Comparison of ENCODE assay signal across 14 cellular contexts in genomic region chr9:134781895-134782294, GRCh38.
DNase-seq lines count a peak whose midpoint lies in the region; ATAC-seq and TF ChIP-seq lines count a peak whose summit lies in the region.
"Had no signal": no experiment of that assay in that cellular context is flagged by ENCODE, and none has a peak within 500 bp of the region (broad histone marks: within the 10 kb centered on the region; RNA-seq: fewer than 3 reads in every experiment).

No MANE protein-coding gene starts in this region.

- no peaks in the 10 kb centered on the region for H3K27me3 ChIP-seq in Loucy (ENCODE audit: insufficient read depth, low read length, poor library complexity, severe bottlenecking)
- no peaks in the 10 kb centered on the region for H3K27me3 ChIP-seq in smooth muscle cell (ENCODE audit: low read depth)
- H3K27me3 ChIP-seq in upper lobe of left lung = no peaks in the 10 kb centered on the region
- no peaks in the 10 kb centered on the region for H3K27me3 ChIP-seq in naive thymus-derived CD4-positive, alpha-beta T cell (ENCODE audit: control insufficient read depth in 2 of 2, insufficient read depth in 2 of 2, low read length in 2 of 2)

- H3K79me2 ChIP-seq in Loucy (ENCODE audit: insufficient read depth, low read length) (no peaks in the 10 kb centered on the region), smooth muscle cell (ENCODE audit: low read depth) (peaks cover 18% of the 10 kb centered on the region)

- TF ChIP-seq CTCF in Loucy (conservative IDR thresholded peaks at IDR 0.05; ENCODE audit: low read length) (peak; percentile 44), endothelial cell (IDR thresholded peaks at IDR 0.05; ENCODE audit: unreplicated experiment) (peak; percentile 18), smooth muscle cell (IDR thresholded peaks at IDR 0.05; ENCODE audit: borderline replicate concordance, insufficient read depth, poor library complexity, severe bottlenecking) (peak; percentile 21), upper lobe of left lung (IDR thresholded peaks at IDR 0.05) (no peak)

- H3K27ac ChIP-seq in smooth muscle cell (ENCODE audit: low read depth) (peak overlapping the region; percentile 68), upper lobe of left lung (no peak overlapping the region)
- H3K27ac ChIP-seq in naive thymus-derived CD4-positive, alpha-beta T cell (ENCODE audit: low read depth, low read length) = no peak overlapping the region

- H3F3A ChIP-seq in Loucy (ENCODE audit: low read depth) (no peaks in the 10 kb centered on the region), smooth muscle cell (ENCODE audit: low read depth) (peaks cover 96% of the 10 kb centered on the region)

- H3K4me3 ChIP-seq in Loucy (ENCODE audit: low read length, poor library complexity, severe bottlenecking) (no peak overlapping the region), smooth muscle cell (no peak overlapping the region), upper lobe of left lung (no peak overlapping the region)
- no peak overlapping the region for H3K4me3 ChIP-seq in naive thymus-derived CD4-positive, alpha-beta T cell (ENCODE audit: low read length)

- no peaks in the 10 kb centered on the region for H3K4me1 ChIP-seq in Loucy (ENCODE audit: insufficient read depth, low read length, poor library complexity, severe bottlenecking)
- H3K4me1 ChIP-seq in smooth muscle cell (ENCODE audit: low read depth) = no peaks in the 10 kb centered on the region
- peaks cover 0 to 17% (median 8%) of the 10 kb centered on the region in 4 donors for H3K4me1 ChIP-seq in upper lobe of left lung
- H3K4me1 ChIP-seq in naive thymus-derived CD4-positive, alpha-beta T cell (ENCODE audit: control insufficient read depth in 2 of 2, insufficient read depth in 2 of 2, low read length in 2 of 2) = no peaks in the 10 kb centered on the region

- H3K4me3 Mint-ChIP-seq in activated CD4-positive, alpha-beta memory T cell treated with anti-CD3 and anti-CD28 coated beads for 36 hours = no peak overlapping the region
- H3K4me3 Mint-ChIP-seq in activated CD4-positive, alpha-beta memory T cell treated with anti-CD3 and anti-CD28 coated beads, Interleukin-2, amount 10 ng/mL, durations not matched to agents 7 days and 5 days = no peak overlapping the region
- no peak overlapping the region for H3K4me3 Mint-ChIP-seq in endothelial cell (ENCODE audit: unreplicated experiment)
- H3K4me3 Mint-ChIP-seq in naive thymus-derived CD4-positive, alpha-beta T cell = no peak overlapping the region
- H3K4me3 Mint-ChIP-seq: activated T-helper 17 cell treated with anti-CD3 and anti-CD28 coated beads, Interleukin-2, amount 50 U/mL, for 72 hours; CD4-positive, alpha-beta memory T cell; naive B cell; stimulated activated naive CD8-positive, alpha-beta T cell treated with anti-CD3 and anti-CD28 coated beads, Interleukin-15, Interleukin-2, amounts not matched to agents 100 ng/mL and 50 ng/mL, for 24 hours had no signal

- no peaks in the 10 kb centered on the region for H3K27me3 Mint-ChIP-seq in activated CD4-positive, alpha-beta memory T cell treated with anti-CD3 and anti-CD28 coated beads for 36 hours
- no peaks in the 10 kb centered on the region for H3K27me3 Mint-ChIP-seq in activated CD4-positive, alpha-beta memory T cell treated with anti-CD3 and anti-CD28 coated beads, Interleukin-2, amount 10 ng/mL, durations not matched to agents 7 days and 5 days
- no peaks in the 10 kb centered on the region for H3K27me3 Mint-ChIP-seq in endothelial cell (ENCODE audit: unreplicated experiment)
- peaks cover 0 to 7% (median 0%) of the 10 kb centered on the region in 5 donors for H3K27me3 Mint-ChIP-seq in naive thymus-derived CD4-positive, alpha-beta T cell
- H3K27me3 Mint-ChIP-seq: stimulated activated naive CD8-positive, alpha-beta T cell treated with anti-CD3 and anti-CD28 coated beads, Interleukin-15, Interleukin-2, amounts not matched to agents 100 ng/mL and 50 ng/mL, for 24 hours had no signal

- H2AFZ ChIP-seq in Loucy (ENCODE audit: low read length) (no peak overlapping the region), smooth muscle cell (ENCODE audit: low read depth) (no peak overlapping the region)

- WGBS in smooth muscle cell (ENCODE audit: low lambda C conversion rate) = 86% methylated on average over 15 of the region's 17 CpGs
- WGBS in upper lobe of left lung, 2 donors = 73 to 82% methylated on average over 12 to 17 of the region's 17 CpGs

- POLR2A ChIA-PET in activated CD4-positive, alpha-beta memory T cell treated with anti-CD3 and anti-CD28 coated beads for 36 hours (lab: Charles Lee) = no interaction called here
- POLR2A ChIA-PET in activated CD4-positive, alpha-beta memory T cell treated with anti-CD3 and anti-CD28 coated beads, Interleukin-2, amount 10 ng/mL, durations not matched to agents 7 days and 5 days (lab: Charles Lee) = no interaction called here
- POLR2A ChIA-PET in naive thymus-derived CD4-positive, alpha-beta T cell (lab: Charles Lee) = no interaction called here

- H3K9ac ChIP-seq in Loucy (ENCODE audit: low read depth, low read length, poor library complexity, severe bottlenecking) (no peak overlapping the region), smooth muscle cell (ENCODE audit: low read depth) (no peak overlapping the region)

- H3K4me2 ChIP-seq in Loucy (ENCODE audit: low read depth, low read length, poor library complexity, severe bottlenecking) (no peak overlapping the region), smooth muscle cell (no peak overlapping the region)

- H3K36me3 ChIP-seq in Loucy (ENCODE audit: insufficient read depth, low read length) = no peaks in the 10 kb centered on the region
- peaks cover 3% of the 10 kb centered on the region for H3K36me3 ChIP-seq in smooth muscle cell (ENCODE audit: low read depth)
- peaks cover 0 to 4% (median 0%) of the 10 kb centered on the region in 4 donors for H3K36me3 ChIP-seq in upper lobe of left lung
- no peaks in the 10 kb centered on the region for H3K36me3 ChIP-seq in naive thymus-derived CD4-positive, alpha-beta T cell (ENCODE audit: control insufficient read depth in 2 of 3, insufficient read depth in 3 of 3, low read length in 3 of 3)

- peak; percentile 12 for DNase-seq in activated CD4-positive, alpha-beta memory T cell treated with anti-CD3 and anti-CD28 coated beads for 36 hours
- no peak for DNase-seq in activated CD4-positive, alpha-beta memory T cell treated with anti-CD3 and anti-CD28 coated beads, Interleukin-2, amount 10 ng/mL, durations not matched to agents 7 days and 5 days
- DNase-seq in endothelial cell (ENCODE audit: low spot score) = peak; percentile 28
- no peak for DNase-seq in smooth muscle cell (lab: John Stamatoyannopoulos, UW; ENCODE audit: unreplicated experiment)
- no peak for DNase-seq in upper lobe of left lung
- DNase-seq in NCI-H748 treated with DMSO at 0.1 percent for 48 hours (lab: John Stamatoyannopoulos, UW) = no peak
- DNase-seq in naive thymus-derived CD4-positive, alpha-beta T cell = no peak
- DNase-seq: CD4-positive, alpha-beta memory T cell; MV-4-11; naive B cell; T-helper 9 cell had no signal

- H4K20me1 ChIP-seq in Loucy (ENCODE audit: insufficient read depth, low read length, poor library complexity, severe bottlenecking) (no peaks in the 10 kb centered on the region), smooth muscle cell (ENCODE audit: low read depth) (peaks cover 100% of the 10 kb centered on the region)

- H3K9me3 Mint-ChIP-seq in activated CD4-positive, alpha-beta memory T cell treated with anti-CD3 and anti-CD28 coated beads for 36 hours = no peaks in the 10 kb centered on the region
- no peaks in the 10 kb centered on the region for H3K9me3 Mint-ChIP-seq in activated CD4-positive, alpha-beta memory T cell treated with anti-CD3 and anti-CD28 coated beads, Interleukin-2, amount 10 ng/mL, durations not matched to agents 7 days and 5 days
- H3K9me3 Mint-ChIP-seq in endothelial cell (ENCODE audit: unreplicated experiment) = no peaks in the 10 kb centered on the region
- H3K9me3 Mint-ChIP-seq in naive thymus-derived CD4-positive, alpha-beta T cell = peaks cover 0 to 1% (median 0%) of the 10 kb centered on the region in 11 donors
- H3K9me3 Mint-ChIP-seq: activated T-helper 17 cell treated with anti-CD3 and anti-CD28 coated beads, Interleukin-2, amount 50 U/mL, for 72 hours; CD4-positive, alpha-beta memory T cell; naive B cell; stimulated activated naive CD8-positive, alpha-beta T cell treated with anti-CD3 and anti-CD28 coated beads, Interleukin-15, Interleukin-2, amounts not matched to agents 100 ng/mL and 50 ng/mL, for 24 hours had no signal

- intact Hi-C loops in activated CD4-positive, alpha-beta memory T cell treated with anti-CD3 and anti-CD28 coated beads for 36 hours (cut with micrococcal nuclease) = no loop called here
- intact Hi-C loops in naive thymus-derived CD4-positive, alpha-beta T cell (cut with micrococcal nuclease) = no loop called here

- TF ChIP-seq POLR2A in upper lobe of left lung (IDR thresholded peaks at IDR 0.05) = no peak

- no peaks in the 10 kb centered on the region for H3K9me3 ChIP-seq in Loucy (ENCODE audit: insufficient read depth, low read depth, low read length)
- H3K9me3 ChIP-seq in smooth muscle cell (replicated peaks; ENCODE audit: low read depth) = no peaks in the 10 kb centered on the region
- no peaks in the 10 kb centered on the region for H3K9me3 ChIP-seq in upper lobe of left lung
- no peaks in the 10 kb centered on the region for H3K9me3 ChIP-seq in naive thymus-derived CD4-positive, alpha-beta T cell (ENCODE audit: control insufficient read depth in 2 of 3, low read length in 3 of 3)

- ATAC-seq in upper lobe of left lung (ENCODE audit: low FRiP score in 2 of 2) = no peak
- ATAC-seq in naive thymus-derived CD4-positive, alpha-beta T cell = no peak
- ATAC-seq: activated T-helper 17 cell treated with anti-CD3 and anti-CD28 coated beads, Interleukin-2, amount 50 U/mL, for 72 hours had no signal

- no peak overlapping the region for H3K27ac Mint-ChIP-seq in activated CD4-positive, alpha-beta memory T cell treated with anti-CD3 and anti-CD28 coated beads for 36 hours
- no peak overlapping the region for H3K27ac Mint-ChIP-seq in activated CD4-positive, alpha-beta memory T cell treated with anti-CD3 and anti-CD28 coated beads, Interleukin-2, amount 10 ng/mL, durations not matched to agents 7 days and 5 days
- H3K27ac Mint-ChIP-seq in endothelial cell (ENCODE audit: unreplicated experiment) = no peak overlapping the region
- H3K27ac Mint-ChIP-seq in naive thymus-derived CD4-positive, alpha-beta T cell = no peak overlapping the region
- H3K27ac Mint-ChIP-seq: activated T-helper 17 cell treated with anti-CD3 and anti-CD28 coated beads, Interleukin-2, amount 50 U/mL, for 72 hours; CD4-positive, alpha-beta memory T cell; naive B cell; stimulated activated naive CD8-positive, alpha-beta T cell treated with anti-CD3 and anti-CD28 coated beads, Interleukin-15, Interleukin-2, amounts not matched to agents 100 ng/mL and 50 ng/mL, for 24 hours had no signal

- CTCF ChIA-PET in activated CD4-positive, alpha-beta memory T cell treated with anti-CD3 and anti-CD28 coated beads for 36 hours (lab: Charles Lee) = no interaction called here
- CTCF ChIA-PET in activated CD4-positive, alpha-beta memory T cell treated with anti-CD3 and anti-CD28 coated beads, Interleukin-2, amount 10 ng/mL, durations not matched to agents 7 days and 5 days (lab: Charles Lee) = no interaction called here
- CTCF ChIA-PET in naive thymus-derived CD4-positive, alpha-beta T cell (lab: Charles Lee) = no interaction called here

- H3K9me2 ChIP-seq in Loucy (replicated peaks; ENCODE audit: low read depth, low read length) = no peaks in the 10 kb centered on the region

- no peaks in the 10 kb centered on the region for H3K36me3 Mint-ChIP-seq in activated CD4-positive, alpha-beta memory T cell treated with anti-CD3 and anti-CD28 coated beads for 36 hours
- no peaks in the 10 kb centered on the region for H3K36me3 Mint-ChIP-seq in activated CD4-positive, alpha-beta memory T cell treated with anti-CD3 and anti-CD28 coated beads, Interleukin-2, amount 10 ng/mL, durations not matched to agents 7 days and 5 days (ENCODE audit: low read depth)
- H3K36me3 Mint-ChIP-seq in endothelial cell (ENCODE audit: low read depth, unreplicated experiment) = peaks cover 3% of the 10 kb centered on the region
- no peaks in the 10 kb centered on the region for H3K36me3 Mint-ChIP-seq in naive thymus-derived CD4-positive, alpha-beta T cell
- H3K36me3 Mint-ChIP-seq: CD4-positive, alpha-beta memory T cell; naive B cell had no signal

- H3K4me1 Mint-ChIP-seq in activated CD4-positive, alpha-beta memory T cell treated with anti-CD3 and anti-CD28 coated beads for 36 hours (ENCODE audit: low read depth) = no peaks in the 10 kb centered on the region
- H3K4me1 Mint-ChIP-seq in activated CD4-positive, alpha-beta memory T cell treated with anti-CD3 and anti-CD28 coated beads, Interleukin-2, amount 10 ng/mL, durations not matched to agents 7 days and 5 days = no peaks in the 10 kb centered on the region
- no peaks in the 10 kb centered on the region for H3K4me1 Mint-ChIP-seq in endothelial cell (ENCODE audit: unreplicated experiment)
- peaks cover 0 to 2% (median 0%) of the 10 kb centered on the region in 7 donors for H3K4me1 Mint-ChIP-seq in naive thymus-derived CD4-positive, alpha-beta T cell
- H3K4me1 Mint-ChIP-seq: activated T-helper 17 cell treated with anti-CD3 and anti-CD28 coated beads, Interleukin-2, amount 50 U/mL, for 72 hours; CD4-positive, alpha-beta memory T cell; naive B cell had no signal

- TF ChIP-seq EP300 in upper lobe of left lung (IDR thresholded peaks at IDR 0.05) = no peak

Comparison
In these comparisons a context has a peak if more than half of its experiments do, and no peak if none do; other contexts are left out.
1. DNase-seq: peak in activated CD4-positive, alpha-beta memory T cell treated with anti-CD3 and anti-CD28 coated beads for 36 hours (single experiment) and endothelial cell (single experiment); none in activated CD4-positive, alpha-beta memory T cell treated with anti-CD3 and anti-CD28 coated beads, Interleukin-2, amount 10 ng/mL, durations not matched to agents 7 days and 5 days (single experiment), smooth muscle cell (single experiment), upper lobe of left lung (0 of 2), NCI-H748 treated with DMSO at 0.1 percent for 48 hours (single experiment) and naive thymus-derived CD4-positive, alpha-beta T cell (0 of 9).
2. CTCF ChIP-seq: peak in Loucy (single experiment), endothelial cell (single experiment) and smooth muscle cell (single experiment); none in upper lobe of left lung (0 of 6).